In the genomic region with DNA sequence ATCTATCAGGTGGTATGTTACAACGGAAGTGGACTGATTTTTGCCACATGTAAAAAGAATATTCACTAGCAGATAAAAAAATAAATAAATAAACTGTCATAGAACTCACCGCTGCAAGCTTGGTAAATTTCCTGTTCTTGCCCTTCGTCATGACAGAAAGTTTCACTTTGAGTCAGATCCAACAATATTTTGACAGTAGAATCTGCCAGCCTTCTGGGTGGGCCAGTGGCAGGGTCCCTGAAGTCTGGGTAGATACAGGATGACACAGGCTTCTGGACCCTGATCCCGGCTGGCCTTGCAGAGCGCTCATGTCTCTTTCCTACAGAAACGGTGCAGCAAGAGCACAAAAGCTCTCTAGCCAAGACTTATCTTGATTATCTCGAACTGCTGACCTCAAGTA, we compare ENCODE assay signal across 14 cellular contexts.
DNase-seq lines count a peak whose midpoint lies in the region; ATAC-seq and TF ChIP-seq lines count a peak whose summit lies in the region.
"Had no signal": no experiment of that assay in that cellular context is flagged by ENCODE, and none has a peak within 500 bp of the region (broad histone marks: within the 10 kb centered on the region; RNA-seq: fewer than 3 reads in every experiment).

No MANE protein-coding gene starts in this region.

- no peak for DNase-seq in activated T-helper 2 cell treated with anti-CD3 and anti-CD28 coated beads, Interferon-gamma antibody, Interleukin-2, Interleukin-4, amounts not matched to agents 10 μg/mL and 5 μg/mL and 100 μg/mL, durations not matched to agents 14 hours and 24 hours and 36 hours (ENCODE audit: low spot score)
- no peak for DNase-seq in testis
- no peak for DNase-seq in NCI-H2171 treated with DMSO at 0.1 percent for 48 hours (lab: John Stamatoyannopoulos, UW)
- no peak for DNase-seq in activated T-cell treated with anti-CD3 and anti-CD28 coated beads, Interleukin-2, amount 50 U/mL, for 48 hours
- DNase-seq: amniotic stem cell, NCI-H1092 treated with DMSO at 0.1 percent for 48 hours, NCI-H69, Right ventricle myocardium superior had no signal

- H3K27me3 Mint-ChIP-seq in activated T-helper 2 cell treated with anti-CD3 and anti-CD28 coated beads, Interferon-gamma antibody, Interleukin-2, Interleukin-4, amounts not matched to agents 10 μg/mL and 5 μg/mL and 100 μg/mL, durations not matched to agents 14 hours and 24 hours and 36 hours (ENCODE audit: low read depth) = peaks cover 4% of the 10 kb centered on the region

- H3K4me3 Mint-ChIP-seq in activated T-helper 2 cell treated with anti-CD3 and anti-CD28 coated beads, Interferon-gamma antibody, Interleukin-2, Interleukin-4, amounts not matched to agents 10 μg/mL and 5 μg/mL and 100 μg/mL, durations not matched to agents 14 hours and 24 hours and 36 hours (ENCODE audit: low read depth) = no peak overlapping the region

- intact Hi-C loops in activated T-helper 2 cell treated with anti-CD3 and anti-CD28 coated beads, Interferon-gamma antibody, Interleukin-2, Interleukin-4, amounts not matched to agents 10 μg/mL and 5 μg/mL and 100 μg/mL, durations not matched to agents 14 hours and 24 hours and 36 hours (cut with micrococcal nuclease) = no loop called here
- intact Hi-C loops in testis (cut with DNase I; ENCODE audit: low total_unique reads) = no loop called here

- ATAC-seq in GM18519 (IDR thresholded peaks at IDR 0.05; ENCODE audit: low FRiP score, unreplicated experiment) = peak; percentile 76
- ATAC-seq in GM19467 (IDR thresholded peaks at IDR 0.05; ENCODE audit: unreplicated experiment) = peak; percentile 56
- ATAC-seq in HG02981 (IDR thresholded peaks at IDR 0.05; ENCODE audit: unreplicated experiment) = peak; percentile 55
- ATAC-seq: gastroesophageal sphincter had no signal

- peak overlapping the region; percentile 52 for H3K4me2 ChIP-seq in OCI-LY3 (ENCODE audit: low read length)

- H3K27ac ChIP-seq in OCI-LY3 (ENCODE audit: low read length) (no peak overlapping the region), testis (no peak overlapping the region)
- H3K27ac ChIP-seq: gastroesophageal sphincter, suprapubic skin had no signal

- no peak overlapping the region for H2AFZ ChIP-seq in OCI-LY3 (ENCODE audit: low read depth, low read length)

- no peaks in the 10 kb centered on the region for H4K20me1 ChIP-seq in OCI-LY3 (ENCODE audit: insufficient read depth, low read length)

- H3K36me3 ChIP-seq in OCI-LY3 (replicated peaks; ENCODE audit: low read depth, low read length) = no peaks in the 10 kb centered on the region
- H3K36me3 ChIP-seq in testis (ENCODE audit: low read depth, missing control alignments) = no peaks in the 10 kb centered on the region
- H3K36me3 ChIP-seq: gastroesophageal sphincter, suprapubic skin had no signal

- H3K27me3 ChIP-seq in OCI-LY3 (ENCODE audit: low read depth, low read length) (no peaks in the 10 kb centered on the region), testis (no peaks in the 10 kb centered on the region)
- H3K27me3 ChIP-seq: gastroesophageal sphincter, suprapubic skin had no signal

- no peak overlapping the region for H3K9ac ChIP-seq in OCI-LY3 (ENCODE audit: low read length)

- H3K36me3 Mint-ChIP-seq in activated T-helper 2 cell treated with anti-CD3 and anti-CD28 coated beads, Interferon-gamma antibody, Interleukin-2, Interleukin-4, amounts not matched to agents 10 μg/mL and 5 μg/mL and 100 μg/mL, durations not matched to agents 14 hours and 24 hours and 36 hours (ENCODE audit: low read depth) = no peaks in the 10 kb centered on the region

- H3K79me2 ChIP-seq in OCI-LY3 (ENCODE audit: low read length) = no peaks in the 10 kb centered on the region

- H3K9me3 ChIP-seq in OCI-LY3 (ENCODE audit: insufficient read depth, low read length) = no peaks in the 10 kb centered on the region
- H3K9me3 ChIP-seq in testis = no peaks in the 10 kb centered on the region
- H3K9me3 ChIP-seq: gastroesophageal sphincter, suprapubic skin had no signal

- H3K27ac Mint-ChIP-seq in activated T-helper 2 cell treated with anti-CD3 and anti-CD28 coated beads, Interferon-gamma antibody, Interleukin-2, Interleukin-4, amounts not matched to agents 10 μg/mL and 5 μg/mL and 100 μg/mL, durations not matched to agents 14 hours and 24 hours and 36 hours = no peak overlapping the region

- TF ChIP-seq CTCF in OCI-LY3 (IDR thresholded peaks at IDR 0.05; ENCODE audit: low read depth, low read length) (no peak), testis (IDR thresholded peaks at IDR 0.05) (no peak)

- WGBS in testis, 2 donors = 49 to 60% methylated on average over 7 of the region's 7 CpGs

- peaks cover 12% of the 10 kb centered on the region for H3K4me1 Mint-ChIP-seq in activated T-helper 2 cell treated with anti-CD3 and anti-CD28 coated beads, Interferon-gamma antibody, Interleukin-2, Interleukin-4, amounts not matched to agents 10 μg/mL and 5 μg/mL and 100 μg/mL, durations not matched to agents 14 hours and 24 hours and 36 hours (ENCODE audit: low read depth)

- peaks cover 10% of the 10 kb centered on the region for H3K4me1 ChIP-seq in OCI-LY3 (ENCODE audit: low read length)
- no peaks in the 10 kb centered on the region for H3K4me1 ChIP-seq in testis
- H3K4me1 ChIP-seq: gastroesophageal sphincter, suprapubic skin had no signal

- no peak for TF ChIP-seq POLR2A in testis (IDR thresholded peaks at IDR 0.05)

- H3K4me3 ChIP-seq in OCI-LY3 (ENCODE audit: low read length) (no peak overlapping the region), testis (no peak overlapping the region)
- H3K4me3 ChIP-seq: gastroesophageal sphincter, suprapubic skin had no signal

- H3K9me3 Mint-ChIP-seq in activated T-helper 2 cell treated with anti-CD3 and anti-CD28 coated beads, Interferon-gamma antibody, Interleukin-2, Interleukin-4, amounts not matched to agents 10 μg/mL and 5 μg/mL and 100 μg/mL, durations not matched to agents 14 hours and 24 hours and 36 hours = no peaks in the 10 kb centered on the region
